ENCODE assay signal across 8 cellular contexts in genomic region chr6:127136786-127137185, GRCh38. TPM values are rescaled to one million over a fixed set of nuclear protein-coding genes. Genes with fewer than 3 reads are reported as not detected.
"Had no signal": no experiment of that assay in that cellular context is flagged by ENCODE, and none has a peak within 500 bp of the region (broad histone marks: within the 10 kb centered on the region; RNA-seq: fewer than 3 reads in every experiment).

No MANE protein-coding gene starts in this region.

- H3K36me3 Mint-ChIP-seq: IgD-negative memory B cell had no signal

- H3K9me3 Mint-ChIP-seq: GM23338, H9, IgD-negative memory B cell had no signal

- H3K4me3 ChIP-seq: GM23338 had no signal

- H3K27ac ChIP-seq: HL-60 had no signal

- H3K27ac Mint-ChIP-seq: GM23338, H9, IgD-negative memory B cell had no signal

- H3K4me1 Mint-ChIP-seq: GM23338, H9, IgD-negative memory B cell had no signal

- ATAC-seq: GM23338, HepG2 had no signal

- DNase-seq: H9, HCEC 1CT, KBM-7 had no signal

- H3K4me3 Mint-ChIP-seq: GM23338, H9, IgD-negative memory B cell had no signal

RNA-seq across cellular contexts. Expression of gene RSPO3, which starts 18.3 kb away (rescaled TPM):
- total RNA-seq: GM23338, H1, H9, HepG2 had no signal
- polyA plus RNA-seq: GM23338, H1, HepG2, IgD-negative memory B cell had no signal
